Comparison of ENCODE assay signal across 18 cellular contexts in the genomic region with DNA sequence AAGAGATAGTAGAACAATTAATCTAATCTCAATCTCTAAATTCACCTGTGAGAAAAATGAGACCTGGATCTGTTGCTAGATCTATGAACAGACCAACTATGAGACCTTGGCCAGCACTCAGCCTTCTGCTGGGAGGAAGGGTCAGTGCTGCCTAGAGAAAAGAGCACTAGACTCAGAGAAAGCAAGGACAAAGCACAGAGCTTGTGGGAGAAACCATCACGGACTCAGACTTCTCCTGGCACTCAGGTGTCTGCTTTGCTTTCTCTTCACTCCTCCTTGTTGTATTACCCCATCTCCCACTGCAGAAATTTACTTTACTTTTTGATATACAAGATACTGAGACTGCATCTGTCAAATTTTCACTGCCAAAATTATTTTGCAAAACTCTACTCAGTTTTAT.
DNase-seq lines count a peak whose midpoint lies in the region; ATAC-seq, FAIRE-seq and TF ChIP-seq lines count a peak whose summit lies in the region.
"Had no signal": no experiment of that assay in that cellular context is flagged by ENCODE, and none has a peak within 500 bp of the region (broad histone marks: within the 10 kb centered on the region; RNA-seq: fewer than 3 reads in every experiment).

No MANE protein-coding gene starts in this region.

- H3K27me3 ChIP-seq in HepG2 (ENCODE audit: control insufficient read depth in 1 of 2, insufficient read depth in 2 of 2, low read length in 2 of 2) (no peaks in the 10 kb centered on the region), right lobe of liver (no peaks in the 10 kb centered on the region)
- H3K27me3 ChIP-seq in effector memory CD4-positive, alpha-beta T cell (replicated peaks; ENCODE audit: control insufficient read depth, insufficient read depth, low read length, poor library complexity, severe bottlenecking) = no peaks in the 10 kb centered on the region
- H3K27me3 ChIP-seq: BLaER1 treated with 17β-estradiol and CSF1 and Interleukin-3, amounts not matched to agents 10 nM and 100 nM; SJSA1 had no signal

- H3K9me3 Mint-ChIP-seq in brain (peaks cover 4 to 14% (median 12%) of the 10 kb centered on the region in 5 experiments), nephron progenitor cell (peaks cover 23% of the 10 kb centered on the region)

- DNase-seq in HepG2 (ENCODE audit: low spot score) (no peak), right lobe of liver (no peak), nephron progenitor cell (no peak), islet precursor cell (no peak), SHP77 (lab: John Stamatoyannopoulos, UW) (no peak)
- DNase-seq in effector memory CD4-positive, alpha-beta T cell = no peak
- no peak for DNase-seq in activated CD4-positive, CD25-positive, alpha-beta regulatory T cell treated with anti-CD3 and anti-CD28 coated beads, Interleukin-2, amount 50 U/mL, for 72 hours
- DNase-seq: 8988T, DMS 273 treated with DMSO at 0.1 percent for 48 hours, HFFc6, NCI-H1417, NCI-H2081, NCI-H510A treated with DMSO at 0.1 percent for 48 hours had no signal

- H3K27me3 Mint-ChIP-seq in brain (peaks cover 3% of the 10 kb centered on the region), nephron progenitor cell (ENCODE audit: low read depth, poor library complexity) (no peaks in the 10 kb centered on the region)

- POLR2A ChIA-PET in HepG2 (lab: Yijun Ruan, JAX) = no interaction called here

- H3K4me3 ChIP-seq in HepG2 (replicated peaks in 1 of 3; ENCODE audit: insufficient read depth in 1 of 3, low read depth in 2 of 3, low read length in 3 of 3) = no peak overlapping the region
- H3K4me3 ChIP-seq in right lobe of liver = no peak overlapping the region
- no peak overlapping the region for H3K4me3 ChIP-seq in effector memory CD4-positive, alpha-beta T cell (ENCODE audit: insufficient read depth, low read depth, low read length, poor library complexity, severe bottlenecking)
- H3K4me3 ChIP-seq: BLaER1 treated with 17β-estradiol and CSF1 and Interleukin-3, amounts not matched to agents 10 nM and 100 nM; GM12878; SJSA1 had no signal

- no peaks in the 10 kb centered on the region for H3K36me3 ChIP-seq in HepG2 (replicated peaks in 1 of 2; ENCODE audit: control insufficient read depth in 1 of 2, insufficient read depth in 2 of 2, low read length in 2 of 2)
- no peaks in the 10 kb centered on the region for H3K36me3 ChIP-seq in right lobe of liver
- no peaks in the 10 kb centered on the region for H3K36me3 ChIP-seq in effector memory CD4-positive, alpha-beta T cell (ENCODE audit: control insufficient read depth, insufficient read depth, low read length)
- H3K36me3 ChIP-seq: BLaER1 treated with 17β-estradiol and CSF1 and Interleukin-3, amounts not matched to agents 10 nM and 100 nM; SJSA1 had no signal

- no peaks in the 10 kb centered on the region for H3K4me1 ChIP-seq in HepG2 (ENCODE audit: insufficient read depth, low read length)
- H3K4me1 ChIP-seq in right lobe of liver = no peaks in the 10 kb centered on the region
- no peaks in the 10 kb centered on the region for H3K4me1 ChIP-seq in effector memory CD4-positive, alpha-beta T cell (ENCODE audit: control insufficient read depth, insufficient read depth, low read length, poor library complexity, severe bottlenecking)
- H3K4me1 ChIP-seq: BLaER1 treated with 17β-estradiol and CSF1 and Interleukin-3, amounts not matched to agents 10 nM and 100 nM; SJSA1 had no signal

- in situ Hi-C loops in HepG2 (cut with HindIII; ENCODE audit: extremely low pct_ligation_motif_present, low pct_unique_long_range_greater_than_20kb) = no loop called here

- no TSS peak for BruUV-seq in HepG2 (replicated peaks; lab: Mats Ljungman, UMichigan)

- no peak for TF ChIP-seq CTCF in HepG2 (CRISPR knock-in tag; IDR thresholded peaks at IDR 0.05)
- no peak for TF ChIP-seq CTCF in right lobe of liver (IDR thresholded peaks at IDR 0.05)
- no peak for TF ChIP-seq CTCF in brain (conservative IDR thresholded peaks at IDR 0.05)
- TF ChIP-seq CTCF in nephron progenitor cell (IDR thresholded peaks at IDR 0.05) = no peak

- peak; percentile 34; the same call in 1 of the 3 replicates for ATAC-seq in HepG2
- no peak for ATAC-seq in right lobe of liver
- ATAC-seq: GM12878 had no signal

- WGBS in HepG2 (ENCODE audit: low lambda C conversion rate) = 13% methylated on average over 1 of the region's 1 CpG
- WGBS in right lobe of liver (ENCODE audit: insufficient coverage, low coverage, low lambda C conversion rate, missing lambda C conversion rate) = 23% methylated on average over 1 of the region's 1 CpG

- H2AFZ ChIP-seq in HepG2 (ENCODE audit: low read length) = no peak overlapping the region

- TF ChIP-seq POLR2A in HepG2 (IDR thresholded peaks at IDR 0.05; ENCODE audit: insufficient read depth in 1 of 2, low read depth in 2 of 2, low read length in 2 of 2) = no peak
- TF ChIP-seq POLR2A in right lobe of liver (IDR thresholded peaks at IDR 0.05) = no peak

- H3K36me3 Mint-ChIP-seq in brain (no peaks in the 10 kb centered on the region), nephron progenitor cell (ENCODE audit: low read depth) (peaks cover 6% of the 10 kb centered on the region)

- FAIRE-seq in HepG2 (lab: Jason Lieb, UNC) = no peak
- FAIRE-seq: GM12878, GM18507 had no signal

- H3K27ac ChIP-seq in HepG2 (ENCODE audit: extremely low read length, insufficient read depth, low read length) (no peak overlapping the region), right lobe of liver (no peak overlapping the region)
- H3K27ac ChIP-seq in effector memory CD4-positive, alpha-beta T cell (ENCODE audit: insufficient read depth, low read length, poor library complexity, severe bottlenecking) = no peak overlapping the region
- H3K27ac ChIP-seq: BLaER1 treated with 17β-estradiol and CSF1 and Interleukin-3, amounts not matched to agents 10 nM and 100 nM; SJSA1 had no signal

- CTCF ChIA-PET in HepG2 (lab: Yijun Ruan, JAX; ENCODE audit: low intra/inter-chr PET ratio, low total read pairs) = no interaction called here

- H3K27ac Mint-ChIP-seq in brain (peak overlapping the region in 1 of 5 experiments; percentile 79), nephron progenitor cell (no peak overlapping the region)
- H3K27ac Mint-ChIP-seq: HFFc6 had no signal

- H3K4me1 Mint-ChIP-seq in brain (no peaks in the 10 kb centered on the region), nephron progenitor cell (no peaks in the 10 kb centered on the region)

- H3K4me2 ChIP-seq in HepG2 (ENCODE audit: low read depth, low read length) = no peak overlapping the region
- H3K4me2 ChIP-seq: BLaER1 treated with 17β-estradiol and CSF1 and Interleukin-3, amounts not matched to agents 10 nM and 100 nM had no signal

- TF ChIP-seq RAD21 in HepG2 (CRISPR knock-in tag; IDR thresholded peaks at IDR 0.05) = no peak

- H4K20me1 ChIP-seq in HepG2 (ENCODE audit: insufficient read depth, low read length) = no peaks in the 10 kb centered on the region
- H4K20me1 ChIP-seq: BLaER1 treated with 17β-estradiol and CSF1 and Interleukin-3, amounts not matched to agents 10 nM and 100 nM had no signal

- H3K4me3 Mint-ChIP-seq in brain = peak overlapping the region in 3 of 5 experiments; percentile 55 to 79 (median 63)
- H3K4me3 Mint-ChIP-seq in nephron progenitor cell = peak overlapping the region; percentile 69
- H3K4me3 Mint-ChIP-seq: HFFc6 had no signal

- no peak overlapping the region for H3K9ac ChIP-seq in HepG2 (ENCODE audit: insufficient read depth, low read depth, low read length)
- H3K9ac ChIP-seq: BLaER1 treated with 17β-estradiol and CSF1 and Interleukin-3, amounts not matched to agents 10 nM and 100 nM had no signal

- TF ChIP-seq EP300 in HepG2 (IDR thresholded peaks at IDR 0.05; ENCODE audit: low read depth in 2 of 2, low read length in 2 of 2) = no peak
- no peak for TF ChIP-seq EP300 in HepG2 (CRISPR knock-in tag; IDR thresholded peaks at IDR 0.05; ENCODE audit: borderline replicate concordance)

- H3K9me3 ChIP-seq in HepG2 (ENCODE audit: low read length) (no peaks in the 10 kb centered on the region), right lobe of liver (no peaks in the 10 kb centered on the region)
- H3K9me3 ChIP-seq in effector memory CD4-positive, alpha-beta T cell (ENCODE audit: control insufficient read depth, low read length) = no peaks in the 10 kb centered on the region
- H3K9me3 ChIP-seq: SJSA1 had no signal

- intact Hi-C loops in HepG2 (cut with micrococcal nuclease; ENCODE audit: unreplicated experiment) = no loop called here
- intact Hi-C loops in right lobe of liver (cut with DNase I) = no loop called here

- H3K79me2 ChIP-seq in HepG2 (ENCODE audit: insufficient read depth, low read length) = no peaks in the 10 kb centered on the region

TF ChIP-seq in HepG2, 621 proteins besides CTCF, POLR2A, EP300 and RAD21:
- TF ChIP-seq ZNF619 (CRISPR knock-in tag; IDR thresholded peaks at IDR 0.05) = no peak
- TF ChIP-seq SIX4 (CRISPR knock-in tag; IDR thresholded peaks at IDR 0.05) = no peak
- no peak for TF ChIP-seq ZNF253 (CRISPR knock-in tag; IDR thresholded peaks at IDR 0.05; ENCODE audit: borderline replicate concordance)
- TF ChIP-seq, protein P1, sequence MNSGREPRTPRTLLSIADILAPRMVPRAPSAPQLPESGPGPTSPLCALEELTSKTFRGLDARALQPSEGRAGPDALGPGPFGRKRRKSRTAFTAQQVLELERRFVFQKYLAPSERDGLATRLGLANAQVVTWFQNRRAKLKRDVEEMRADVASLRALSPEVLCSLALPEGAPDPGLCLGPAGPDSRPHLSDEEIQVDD (CRISPR knock-in tag; IDR thresholded peaks at IDR 0.05; ENCODE audit: borderline replicate concordance) = no peak
- no peak for TF ChIP-seq SP4 (CRISPR knock-in tag; IDR thresholded peaks at IDR 0.05)
- no peak for TF ChIP-seq KAT2B (IDR thresholded peaks at IDR 0.05; ENCODE audit: borderline replicate concordance, low read depth, low read length)
